1 cellular context compared by ENCODE assay signal in genomic region chr1:95233737-95234493, GRCh38.
TF ChIP-seq lines count a peak whose summit lies in the region.

A gene with protein sequence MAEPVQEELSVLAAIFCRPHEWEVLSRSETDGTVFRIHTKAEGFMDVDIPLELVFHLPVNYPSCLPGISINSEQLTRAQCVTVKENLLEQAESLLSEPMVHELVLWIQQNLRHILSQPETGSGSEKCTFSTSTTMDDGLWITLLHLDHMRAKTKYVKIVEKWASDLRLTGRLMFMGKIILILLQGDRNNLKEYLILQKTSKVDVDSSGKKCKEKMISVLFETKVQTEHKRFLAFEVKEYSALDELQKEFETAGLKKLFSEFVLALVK (plus strand): TSS chr1:95234210. CDS start chr1:95234231, 21 bp downstream.

TF ChIP-seq in GM12878, 131 proteins besides CTCF, POLR2A, EP300 and RAD21 (continued from another document):
- peak; percentile 82 for TF ChIP-seq POLR2AphosphoS5 (IDR thresholded peaks at IDR 0.05; ENCODE audit: low read length)
- TF ChIP-seq, protein P1, sequence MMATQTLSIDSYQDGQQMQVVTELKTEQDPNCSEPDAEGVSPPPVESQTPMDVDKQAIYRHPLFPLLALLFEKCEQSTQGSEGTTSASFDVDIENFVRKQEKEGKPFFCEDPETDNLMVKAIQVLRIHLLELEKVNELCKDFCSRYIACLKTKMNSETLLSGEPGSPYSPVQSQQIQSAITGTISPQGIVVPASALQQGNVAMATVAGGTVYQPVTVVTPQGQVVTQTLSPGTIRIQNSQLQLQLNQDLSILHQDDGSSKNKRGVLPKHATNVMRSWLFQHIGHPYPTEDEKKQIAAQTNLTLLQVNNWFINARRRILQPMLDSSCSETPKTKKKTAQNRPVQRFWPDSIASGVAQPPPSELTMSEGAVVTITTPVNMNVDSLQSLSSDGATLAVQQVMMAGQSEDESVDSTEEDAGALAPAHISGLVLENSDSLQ (IDR thresholded peaks at IDR 0.05) = peak; percentile 32; the same call in 1 of the 2 replicates
- TF ChIP-seq HCFC1 (IDR thresholded peaks at IDR 0.05; ENCODE audit: low read length) = no peak
- TF ChIP-seq BACH1 (IDR thresholded peaks at IDR 0.05; ENCODE audit: borderline replicate concordance) = peak; percentile 89
- TF ChIP-seq DPF2 (IDR thresholded peaks at IDR 0.05) = peak; percentile 76
- peak; percentile 78 for TF ChIP-seq MXI1 (IDR thresholded peaks at IDR 0.05; ENCODE audit: low read depth, low read length)
- TF ChIP-seq ESRRA (IDR thresholded peaks at IDR 0.05; ENCODE audit: low read length) = no peak
- TF ChIP-seq SPI1 (IDR thresholded peaks at IDR 0.05; ENCODE audit: borderline replicate concordance, insufficient read depth, low read depth, low read length) = peak; percentile 69
- TF ChIP-seq KLF5 (IDR thresholded peaks at IDR 0.05; ENCODE audit: partially characterized antibody) = peak; percentile 50
- peak; percentile 91 for TF ChIP-seq GATAD2B (conservative IDR thresholded peaks at IDR 0.05; ENCODE audit: low read depth)
- TF ChIP-seq POU2F2 (IDR thresholded peaks at IDR 0.05; ENCODE audit: borderline replicate concordance, low read depth, low read length) = peak; percentile 77; the same call in 2 of the 3 replicates
- no peak for TF ChIP-seq PAX8 (IDR thresholded peaks at IDR 0.05)
- TF ChIP-seq RB1 (IDR thresholded peaks at IDR 0.05; ENCODE audit: borderline replicate concordance) = peak; percentile 84; the same call in 1 of the 2 replicates
- TF ChIP-seq POLR2AphosphoS2 (IDR thresholded peaks at IDR 0.05; ENCODE audit: low read depth, low read length) = 0 out of 2 replicates have a peak, but pooled peaks have one; percentile 51
- TF ChIP-seq MYC (IDR thresholded peaks at IDR 0.05; ENCODE audit: insufficient read depth, insufficient read length, insufficient replicate concordance, low read length, severe bottlenecking) = peak; percentile 31
- TF ChIP-seq NFIC (IDR thresholded peaks at IDR 0.05; ENCODE audit: low read depth, low read length) = no peak
- peak; percentile 45 to 78; a peak in 3 of 4 replicates for TF ChIP-seq BHLHE40 (IDR thresholded peaks at IDR 0.05; ENCODE audit: borderline replicate concordance in 1 of 2, low read depth in 2 of 2, low read length in 1 of 2)
- no peak for TF ChIP-seq USF2 (IDR thresholded peaks at IDR 0.05; ENCODE audit: borderline replicate concordance, low read depth, low read length)
- peak; percentile 93 for TF ChIP-seq YY1 (IDR thresholded peaks at IDR 0.05; ENCODE audit: low read depth, low read length)
- TF ChIP-seq NR2F1 (conservative IDR thresholded peaks at IDR 0.05) = peak; percentile 55
- TF ChIP-seq ZNF207 (IDR thresholded peaks at IDR 0.05; ENCODE audit: borderline replicate concordance) = peak; percentile 58; the same call in 1 of the 2 replicates
- no peak for TF ChIP-seq KDM1A (IDR thresholded peaks at IDR 0.05; ENCODE audit: borderline replicate concordance)
